Comparison of ENCODE assay signal across 9 cellular contexts in the genomic region with DNA sequence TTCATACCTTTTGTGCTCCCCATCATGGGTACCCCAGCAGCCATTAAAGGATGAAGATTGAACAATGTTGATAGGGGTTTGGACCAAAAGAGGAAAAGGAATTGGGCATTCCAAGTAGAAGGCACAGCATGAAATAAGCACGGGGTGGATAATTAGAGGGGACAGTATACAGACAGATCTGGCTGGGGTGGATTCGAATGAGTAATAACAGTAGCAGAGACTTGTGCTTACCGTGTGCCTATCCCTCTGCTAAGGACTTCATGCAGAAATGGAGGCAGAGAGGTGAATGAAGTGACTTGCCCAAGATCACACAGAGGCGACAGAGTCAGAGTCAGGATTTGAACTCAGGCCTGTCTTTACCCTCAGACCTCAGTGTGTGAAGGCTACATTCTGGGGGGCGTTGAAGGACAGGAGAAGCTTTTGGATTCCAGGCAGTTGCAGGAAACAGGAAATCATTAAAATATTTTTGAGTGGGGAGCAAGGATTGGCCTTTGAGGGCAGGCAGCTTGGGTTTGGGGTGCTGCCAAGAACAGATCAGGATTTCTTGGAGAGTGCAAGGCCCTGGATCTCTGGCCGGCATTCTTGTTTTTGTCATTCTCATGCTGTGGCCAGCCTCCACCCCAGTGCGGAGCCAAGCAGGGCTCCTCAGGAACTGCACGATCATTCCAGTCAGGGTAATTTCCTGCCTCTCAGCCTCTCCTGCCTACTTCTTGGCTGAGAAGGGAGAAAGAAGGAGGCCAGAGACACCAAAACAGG. TPM values are rescaled to one million over a fixed set of nuclear protein-coding genes. Genes with fewer than 3 reads are reported as not detected.
A peak's percentile ranks its signal among the peaks of the same experiment; 100 is the strongest.
DNase-seq lines count a peak whose midpoint lies in the region; ATAC-seq lines count a peak whose summit lies in the region.
"Had no signal": no experiment of that assay in that cellular context is flagged by ENCODE, and none has a peak within 500 bp of the region (broad histone marks: within the 10 kb centered on the region; RNA-seq: fewer than 3 reads in every experiment).

No MANE protein-coding gene starts in this region.

- no peak overlapping the region for H3K4me3 ChIP-seq in CD4-positive, alpha-beta memory T cell (ENCODE audit: low read length in 2 of 2)

- POLR2A ChIA-PET in CD4-positive, alpha-beta memory T cell (lab: Charles Lee; ENCODE audit: partially characterized antibody), result interaction anchor here (0.8 kb wide), 1 partner anchor 10 kb away, joined by 3 read pairs; no protein-coding TSS in a partner anchor

- H3K27ac Mint-ChIP-seq in CD4-positive, alpha-beta memory T cell, result peak overlapping the region in 6 of 7 donors; percentile 2 to 59 (median 17)

- no peak for DNase-seq in CD4-positive, alpha-beta memory T cell
- DNase-seq in amniotic epithelial cell (ENCODE audit: low read depth) (peak; percentile 88), cardiac septum (ENCODE audit: low spot score) (peak; percentile 80), putamen (ENCODE audit: low spot score) (peak; percentile 75), NAMALWA (ENCODE audit: low spot score) (no peak)
- no peak for DNase-seq in activated CD4-positive, alpha-beta T cell treated with anti-CD3 and anti-CD28 coated beads, Interleukin-2, amount 50 U/mL, for 4 hours
- DNase-seq: RPMI8226 had no signal

- H3K27ac ChIP-seq in CD4-positive, alpha-beta memory T cell (ENCODE audit: low read depth, low read length), result no peak overlapping the region

- H3K36me3 Mint-ChIP-seq in CD4-positive, alpha-beta memory T cell, result peaks cover 38 to 62% of the 10 kb centered on the region in 2 donors

- CTCF ChIA-PET in CD4-positive, alpha-beta memory T cell (lab: Charles Lee; ENCODE audit: partially characterized antibody), result no interaction called here

- ATAC-seq in GM21737 (IDR thresholded peaks at IDR 0.05; ENCODE audit: unreplicated experiment) (no peak), HG02870 (IDR thresholded peaks at IDR 0.05; ENCODE audit: unreplicated experiment) (no peak)

- no peaks in the 10 kb centered on the region for H3K27me3 Mint-ChIP-seq in CD4-positive, alpha-beta memory T cell

- H3K9me3 Mint-ChIP-seq in CD4-positive, alpha-beta memory T cell, result no peaks in the 10 kb centered on the region

- H3K36me3 ChIP-seq in CD4-positive, alpha-beta memory T cell (ENCODE audit: insufficient read depth, low read length), result peaks cover 41% of the 10 kb centered on the region

- H3K27me3 ChIP-seq in CD4-positive, alpha-beta memory T cell (ENCODE audit: insufficient read depth, low read length), result no peaks in the 10 kb centered on the region

- H3K4me1 Mint-ChIP-seq in CD4-positive, alpha-beta memory T cell, result peaks cover 0 to 2% (median 0%) of the 10 kb centered on the region in 4 donors

- no peaks in the 10 kb centered on the region for H3K9me3 ChIP-seq in CD4-positive, alpha-beta memory T cell (ENCODE audit: control insufficient read depth in 1 of 2, low read length in 2 of 2)

- intact Hi-C loops in CD4-positive, alpha-beta memory T cell (cut with micrococcal nuclease), result no loop called here
- intact Hi-C loops in cardiac septum (cut with DNase I), result loop anchor here (1.0 kb wide), 1 partner anchor 30 kb away; a partner anchor contains a TSS

- H3K4me3 Mint-ChIP-seq in CD4-positive, alpha-beta memory T cell, result no peak overlapping the region

- H3K4me1 ChIP-seq in CD4-positive, alpha-beta memory T cell (ENCODE audit: insufficient read depth, low read length), result no peaks in the 10 kb centered on the region

RNA-seq across cellular contexts. Expression of a gene that starts 18.7 kb away (rescaled TPM):
- total RNA-seq in CD4-positive, alpha-beta memory T cell, result 10 to 100 TPM; 49.2 to 53.8 TPM
- 10 to 100 TPM; 21.5 to 46.7 TPM for polyA plus RNA-seq in CD4-positive, alpha-beta memory T cell
- total RNA-seq in cardiac septum, result 38.0 TPM

RNA-seq across cellular contexts. Expression of a gene that starts 19.0 kb away (rescaled TPM):
- total RNA-seq in CD4-positive, alpha-beta memory T cell, result 10 to 100 TPM; 43.1 to 51.3 TPM
- polyA plus RNA-seq in CD4-positive, alpha-beta memory T cell, result 10 to 100 TPM; 50.6 to 59.8 TPM
- total RNA-seq in cardiac septum, result 26.3 TPM

RNA-seq across cellular contexts. Expression of a gene that starts 30.0 kb away (rescaled TPM):
- 10 to 100 TPM; 65.0 to 79.6 TPM for total RNA-seq in CD4-positive, alpha-beta memory T cell
- polyA plus RNA-seq in CD4-positive, alpha-beta memory T cell, result 10 to 100 TPM in 1 of 2 donors, 1 to 10 TPM in 1; 7.3 to 20.2 TPM
- 65.8 TPM for total RNA-seq in cardiac septum

RNA-seq across cellular contexts. Expression of a gene that starts 34.4 kb away (rescaled TPM):
- 100 to 1,000 TPM; 151 to 152 TPM for total RNA-seq in CD4-positive, alpha-beta memory T cell
- 100 to 1,000 TPM; 164 to 191 TPM for polyA plus RNA-seq in CD4-positive, alpha-beta memory T cell
- 53.0 TPM for total RNA-seq in cardiac septum

RNA-seq across cellular contexts. Expression of a gene that starts 36.4 kb away (rescaled TPM):
- 100 to 1,000 TPM; 384 to 389 TPM for total RNA-seq in CD4-positive, alpha-beta memory T cell
- polyA plus RNA-seq in CD4-positive, alpha-beta memory T cell, result 1,000 to 10,000 TPM; 1,040 to 1,509 TPM
- 17.5 TPM for total RNA-seq in cardiac septum

Comparison
In these comparisons a context has a peak if more than half of its experiments do, and no peak if none do; other contexts are left out.
1. DNase-seq: peak in amniotic epithelial cell (single experiment), cardiac septum (single experiment) and putamen (single experiment); none in CD4-positive, alpha-beta memory T cell (0 of 5), activated CD4-positive, alpha-beta T cell treated with anti-CD3 and anti-CD28 coated beads, Interleukin-2, amount 50 U/mL, for 4 hours (0 of 2) and NAMALWA (single experiment).